Comparison of ENCODE assay signal across 8 cellular contexts in the genomic region with DNA sequence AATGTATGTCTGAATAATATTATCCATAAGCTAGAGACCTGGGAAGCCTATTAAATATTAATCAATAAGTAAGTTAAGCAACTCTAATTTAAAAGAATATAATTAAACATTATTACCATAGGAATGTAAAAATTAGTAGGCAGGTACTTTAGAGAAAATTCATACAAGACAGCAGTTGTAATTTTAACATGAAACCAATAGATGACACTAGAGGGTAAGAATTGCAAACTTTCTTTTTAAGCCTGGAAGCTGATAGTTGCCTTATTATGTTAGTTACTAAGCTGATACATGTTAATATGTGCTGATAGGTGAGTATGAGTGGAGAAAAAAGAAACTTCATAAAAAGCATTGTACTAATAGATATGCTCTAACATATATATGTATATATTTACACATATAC.
A peak's percentile ranks its signal among the peaks of the same experiment; 100 is the strongest.
DNase-seq lines count a peak whose midpoint lies in the region; ATAC-seq and TF ChIP-seq lines count a peak whose summit lies in the region.
"Had no signal": no experiment of that assay in that cellular context is flagged by ENCODE, and none has a peak within 500 bp of the region (broad histone marks: within the 10 kb centered on the region; RNA-seq: fewer than 3 reads in every experiment).

No MANE protein-coding gene starts in this region.

- no peak overlapping the region for H3K9ac ChIP-seq in Karpas-422 (ENCODE audit: low read length)

- H3K9me2 ChIP-seq in Karpas-422 (replicated peaks; ENCODE audit: insufficient read depth, low read length): no peaks in the 10 kb centered on the region

- no peak overlapping the region for H2AFZ ChIP-seq in Karpas-422 (ENCODE audit: low read length)

- H3K4me3 ChIP-seq in GM06990 (replicated peaks; ENCODE audit: low read depth, low read length): no peak overlapping the region
- H3K4me3 ChIP-seq in Karpas-422 (ENCODE audit: low read length): no peak overlapping the region

- H3K4me1 ChIP-seq in Karpas-422 (ENCODE audit: low read length): no peaks in the 10 kb centered on the region

- H3K9me3 ChIP-seq in Karpas-422 (ENCODE audit: low read length): no peaks in the 10 kb centered on the region

- no peak for DNase-seq in GM06990 (ENCODE audit: extremely low read depth, insufficient read length)
- DNase-seq in Karpas-422: peak; percentile 61
- peak; percentile 1 for DNase-seq in amniotic epithelial cell (ENCODE audit: low read depth)
- peak; percentile 1 for DNase-seq in myocyte (ENCODE audit: low read depth)
- DNase-seq in middle frontal gyrus (ENCODE audit: extremely low spot score, low spot score): no peak
- DNase-seq in occipital lobe (lab: John Stamatoyannopoulos, UW): no peak
- DNase-seq in stimulated activated naive CD8-positive, alpha-beta T cell treated with anti-CD3 and anti-CD28 coated beads, Interleukin-15, Interleukin-2, amounts not matched to agents 100 U/mL and 50 U/mL, for 24 hours: no peak
- DNase-seq: activated naive CD8-positive, alpha-beta T cell treated with anti-CD3 and anti-CD28 coated beads, Interleukin-2, amount 50 U/mL, for 24 hours had no signal

- no peak for ATAC-seq in stimulated activated naive CD8-positive, alpha-beta T cell treated with anti-CD3 and anti-CD28 coated beads, Interleukin-15, Interleukin-2, amounts not matched to agents 100 U/mL and 50 U/mL, for 24 hours
- ATAC-seq: activated naive CD8-positive, alpha-beta T cell treated with anti-CD3 and anti-CD28 coated beads, Interleukin-2, amount 50 U/mL, for 24 hours had no signal

- no peak overlapping the region for H3K27ac ChIP-seq in Karpas-422 (ENCODE audit: low read length)

- H3K27me3 ChIP-seq in GM06990 (replicated peaks; ENCODE audit: control insufficient read depth, insufficient read depth, low read length) (no peaks in the 10 kb centered on the region), Karpas-422 (ENCODE audit: low read length) (no peaks in the 10 kb centered on the region)

- H3K4me2 ChIP-seq in Karpas-422 (ENCODE audit: low read depth, low read length, poor library complexity, severe bottlenecking): no peak overlapping the region

- TF ChIP-seq CTCF in GM06990 (IDR thresholded peaks at IDR 0.05; ENCODE audit: insufficient read depth, low read length, poor library complexity, severe bottlenecking): peak; percentile 61

- H3K79me2 ChIP-seq in Karpas-422 (ENCODE audit: low read length): no peaks in the 10 kb centered on the region

- H3K36me3 ChIP-seq in GM06990 (ENCODE audit: control insufficient read depth, insufficient read depth, low read length) (no peaks in the 10 kb centered on the region), Karpas-422 (ENCODE audit: insufficient read depth, low read length) (no peaks in the 10 kb centered on the region)

- no peaks in the 10 kb centered on the region for H4K20me1 ChIP-seq in Karpas-422 (ENCODE audit: insufficient read depth, low read depth, low read length)

Comparison
In these comparisons a context has a peak if more than half of its experiments do, and no peak if none do; other contexts are left out.
1. DNase-seq: peak in Karpas-422 (single experiment), amniotic epithelial cell (single experiment) and myocyte (single experiment); none in GM06990 (single experiment), middle frontal gyrus (single experiment), occipital lobe (single experiment) and stimulated activated naive CD8-positive, alpha-beta T cell treated with anti-CD3 and anti-CD28 coated beads, Interleukin-15, Interleukin-2, amounts not matched to agents 100 U/mL and 50 U/mL, for 24 hours (single experiment).